Comparison of ENCODE assay signal across 14 cellular contexts in genomic region chr3:63228087-63228486, GRCh38. TPM values are rescaled to one million over a fixed set of nuclear protein-coding genes. Genes with fewer than 3 reads are reported as not detected.
A peak's percentile ranks its signal among the peaks of the same experiment; 100 is the strongest.
DNase-seq lines count a peak whose midpoint lies in the region; ATAC-seq, FAIRE-seq and TF ChIP-seq lines count a peak whose summit lies in the region.
"Had no signal": no experiment of that assay in that cellular context is flagged by ENCODE, and none has a peak within 500 bp of the region (broad histone marks: within the 10 kb centered on the region; RNA-seq: fewer than 3 reads in every experiment).

No MANE protein-coding gene starts in this region.

- H3K4me3 ChIP-seq in cardiac muscle cell: no peak overlapping the region

- H3K4me1 ChIP-seq in cardiac muscle cell (ENCODE audit: low read depth): peaks cover 15% of the 10 kb centered on the region

- H3K9me3 ChIP-seq in cardiac muscle cell (ENCODE audit: low read depth): no peaks in the 10 kb centered on the region
- H3K9me3 ChIP-seq: SK-N-SH had no signal

- intact Hi-C loops in cardiac septum (cut with DNase I): loop anchor here (2.0 kb wide), 1 partner anchor 561 kb away; no protein-coding TSS in a partner anchor

- no peak for ATAC-seq in HG02840 (IDR thresholded peaks at IDR 0.05; ENCODE audit: low FRiP score, unreplicated experiment)
- ATAC-seq: CD8-positive, alpha-beta T cell; T-cell had no signal

- no peak for TF ChIP-seq CTCF in cardiac muscle cell (IDR thresholded peaks at IDR 0.05; ENCODE audit: low read depth, low read length)

- no peaks in the 10 kb centered on the region for H3K36me3 ChIP-seq in cardiac muscle cell

- DNase-seq in cardiac muscle cell (ENCODE audit: low read depth in 1 of 2, low spot score in 1 of 2) (no peak), cardiac septum (ENCODE audit: low spot score) (no peak), NCI-H82 (lab: John Stamatoyannopoulos, UW) (peak; percentile 69), superior temporal gyrus (ENCODE audit: extremely low spot score) (peak; percentile 22), anterior cingulate cortex (lab: John Stamatoyannopoulos, UW) (no peak)
- no peak for DNase-seq in activated CD4-positive, alpha-beta T cell treated with anti-CD3 and anti-CD28 coated beads, Interleukin-2, amount 50 U/mL, for 48 hours
- DNase-seq: CD8-positive, alpha-beta T cell; T-cell had no signal

- FAIRE-seq in islet of Langerhans (lab: Jason Lieb, UNC): peak; percentile 9
- FAIRE-seq: GM12891 had no signal

- H3K27ac ChIP-seq in cardiac muscle cell: peak overlapping the region; percentile 15

- H3K27me3 ChIP-seq in cardiac muscle cell: no peaks in the 10 kb centered on the region

RNA-seq across cellular contexts. Expression of gene SYNPR, which starts 50.0 kb away (rescaled TPM):
- total RNA-seq in cardiac muscle cell (0.36 and 0.60 TPM in 2 replicates), cardiac septum (0.46 TPM)
- polyA plus RNA-seq in cardiac muscle cell: 1.8 TPM in 1 of 2 replicates, not detected in the other
- total RNA-seq: CD8-positive, alpha-beta T cell; RPMI7951; T-cell had no signal
- polyA plus RNA-seq: BJ, SK-N-SH had no signal

Comparison
In these comparisons a context has a peak if more than half of its experiments do, and no peak if none do; other contexts are left out.
1. DNase-seq: peak in NCI-H82 (single experiment) and superior temporal gyrus (single experiment); none in cardiac muscle cell (0 of 2), cardiac septum (single experiment), activated CD4-positive, alpha-beta T cell treated with anti-CD3 and anti-CD28 coated beads, Interleukin-2, amount 50 U/mL, for 48 hours (0 of 2) and anterior cingulate cortex (0 of 58).